ENCODE assay signal across 18 cellular contexts in the genomic region with DNA sequence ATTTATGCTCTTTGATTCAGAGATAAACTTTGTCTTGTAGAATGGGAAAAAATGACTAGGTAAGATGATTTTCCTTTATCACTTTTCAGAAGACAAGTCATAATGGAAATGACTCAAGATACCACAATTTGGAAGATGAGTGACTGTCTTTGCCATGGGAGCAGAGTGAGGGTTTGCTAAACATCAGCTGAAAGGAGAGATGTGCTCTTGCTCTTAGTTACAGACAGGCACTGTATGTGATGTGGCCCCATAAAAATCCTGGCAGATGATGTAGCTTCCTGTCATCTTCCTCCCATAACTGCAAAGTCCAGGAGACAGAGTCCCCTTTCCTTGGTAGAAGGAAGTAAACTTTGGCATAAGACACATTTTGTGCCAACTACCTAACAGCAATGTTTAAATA. TPM values are rescaled to one million over a fixed set of nuclear protein-coding genes. Genes with fewer than 3 reads are reported as not detected.
DNase-seq lines count a peak whose midpoint lies in the region; FAIRE-seq and TF ChIP-seq lines count a peak whose summit lies in the region.
"Had no signal": no experiment of that assay in that cellular context is flagged by ENCODE, and none has a peak within 500 bp of the region (broad histone marks: within the 10 kb centered on the region; RNA-seq: fewer than 3 reads in every experiment).

No MANE protein-coding gene starts in this region.

- no peak for TF ChIP-seq CTCF in brain microvascular endothelial cell (IDR thresholded peaks at IDR 0.05; ENCODE audit: low read depth, low read length, missing control alignments)
- TF ChIP-seq CTCF in hepatocyte (IDR thresholded peaks at IDR 0.05; ENCODE audit: poor library complexity), result no peak
- TF ChIP-seq CTCF in dorsolateral prefrontal cortex (IDR thresholded peaks at IDR 0.05 in 54 of 56, conservative IDR thresholded peaks at IDR 0.05 in 2 of 56; ENCODE audit: low read depth in 1 of 56, partially characterized antibody in 56 of 56), result no peak

- no peaks in the 10 kb centered on the region for H3K36me3 ChIP-seq in brain microvascular endothelial cell (replicated peaks)
- no peaks in the 10 kb centered on the region for H3K36me3 ChIP-seq in hepatocyte (replicated peaks; ENCODE audit: insufficient read depth, low read depth)
- H3K36me3 ChIP-seq: thoracic aorta had no signal

- peak overlapping the region; percentile 84 for H3K27ac Mint-ChIP-seq in T-helper 2 cell treated with Interferon-gamma antibody and Interleukin-4, amounts not matched to agents 5 μg/mL and 100 μg/mL, for 36 hours

- no peaks in the 10 kb centered on the region for H4K20me1 ChIP-seq in hepatocyte (ENCODE audit: insufficient read depth, poor library complexity, severe bottlenecking)

- DNase-seq in stimulated activated CD4-positive, alpha-beta T cell treated with anti-CD3 and anti-CD28 coated beads, Interleukin-1b, Interleukin-23, amount 100 ng/mL, for 48 hours, result peak; percentile 58
- no peak for DNase-seq in stimulated activated CD4-positive, alpha-beta T cell treated with anti-CD3 and anti-CD28 coated beads, Interleukin-12 subunit alpha, Interleukin-12 subunit beta, amount 100 ng/mL, for 4 hours
- DNase-seq in T-helper 2 cell treated with Interferon-gamma antibody and Interleukin-4, amounts not matched to agents 5 μg/mL and 100 μg/mL, for 36 hours (ENCODE audit: low spot score), result peak; percentile 70
- DNase-seq in brain microvascular endothelial cell, result peak; percentile 13
- no peak for DNase-seq in hepatocyte (ENCODE audit: low spot score)
- no peak for DNase-seq in NCI-H2081 (lab: John Stamatoyannopoulos, UW)
- no peak for DNase-seq in dorsolateral prefrontal cortex
- no peak for DNase-seq in GM12892 (ENCODE audit: insufficient read length)
- DNase-seq: amniotic stem cell, DMS 273 treated with DMSO at 0.1 percent for 48 hours, mesenchymal stem cell, NCI-H1417 treated with DMSO at 0.1 percent for 48 hours, NCI-H446, nucleus accumbens, SW 1271 had no signal

- intact Hi-C loops in dorsolateral prefrontal cortex (cut with DNase I), result no loop called here

- H3K9me2 ChIP-seq in hepatocyte (replicated peaks; ENCODE audit: insufficient read depth), result no peaks in the 10 kb centered on the region

- in situ Hi-C loops in brain microvascular endothelial cell (cut with HindIII; ENCODE audit: low pct_ligation_motif_present, low sequenced_read_pairs), result no loop called here

- no peaks in the 10 kb centered on the region for H3K27me3 Mint-ChIP-seq in T-helper 2 cell treated with Interferon-gamma antibody and Interleukin-4, amounts not matched to agents 5 μg/mL and 100 μg/mL, for 36 hours (ENCODE audit: low read depth)

- H3K27me3 ChIP-seq in brain microvascular endothelial cell (replicated peaks), result no peaks in the 10 kb centered on the region
- no peaks in the 10 kb centered on the region for H3K27me3 ChIP-seq in hepatocyte
- H3K27me3 ChIP-seq in dorsolateral prefrontal cortex, result no peaks in the 10 kb centered on the region

- no peak overlapping the region for H3K27ac ChIP-seq in brain microvascular endothelial cell
- no peak overlapping the region for H3K27ac ChIP-seq in hepatocyte
- no peak overlapping the region for H3K27ac ChIP-seq in dorsolateral prefrontal cortex
- H3K27ac ChIP-seq: KMS-11, thoracic aorta had no signal

- no peaks in the 10 kb centered on the region for H3K9me3 Mint-ChIP-seq in T-helper 2 cell treated with Interferon-gamma antibody and Interleukin-4, amounts not matched to agents 5 μg/mL and 100 μg/mL, for 36 hours

- H3K79me2 ChIP-seq in hepatocyte, result no peaks in the 10 kb centered on the region

- H3K4me1 Mint-ChIP-seq in T-helper 2 cell treated with Interferon-gamma antibody and Interleukin-4, amounts not matched to agents 5 μg/mL and 100 μg/mL, for 36 hours (ENCODE audit: low read depth), result peaks cover 48% of the 10 kb centered on the region

- H3K9me3 ChIP-seq in hepatocyte (ENCODE audit: low read depth), result no peaks in the 10 kb centered on the region
- H3K9me3 ChIP-seq: thoracic aorta had no signal

- no peak overlapping the region for H3K4me2 ChIP-seq in hepatocyte
- H3K4me2 ChIP-seq: KMS-11 had no signal

- H3K4me1 ChIP-seq in hepatocyte (ENCODE audit: insufficient read depth), result no peaks in the 10 kb centered on the region

- no peak overlapping the region for H3K4me3 Mint-ChIP-seq in T-helper 2 cell treated with Interferon-gamma antibody and Interleukin-4, amounts not matched to agents 5 μg/mL and 100 μg/mL, for 36 hours

- FAIRE-seq in GM12892 (lab: Jason Lieb, UNC), result no peak
- FAIRE-seq: endothelial cell of umbilical vein had no signal

- H3K4me3 ChIP-seq in brain microvascular endothelial cell (ENCODE audit: low read depth, low read length) (no peak overlapping the region), hepatocyte (no peak overlapping the region), dorsolateral prefrontal cortex (no peak overlapping the region)
- H3K4me3 ChIP-seq: thoracic aorta had no signal

- H2AFZ ChIP-seq in hepatocyte, result no peak overlapping the region

- no peak for TF ChIP-seq POLR2A in GM12892 (IDR thresholded peaks at IDR 0.05; ENCODE audit: low read depth, low read length)

- peaks cover 36% of the 10 kb centered on the region for H3K36me3 Mint-ChIP-seq in T-helper 2 cell treated with Interferon-gamma antibody and Interleukin-4, amounts not matched to agents 5 μg/mL and 100 μg/mL, for 36 hours (ENCODE audit: low read depth)

RNA-seq across cellular contexts. Expression of a gene that starts 47.6 kb away (rescaled TPM):
- total RNA-seq in hepatocyte, result 2.3 and 7.1 TPM in 2 replicates
- polyA plus RNA-seq in hepatocyte, result 2.6 and 3.5 TPM in 2 replicates
- 10 to 100 TPM in 116 of 120 experiments, 1 to 10 TPM in 4; 6.8 to 31.2 (median 16.9) TPM for total RNA-seq in dorsolateral prefrontal cortex
- 0.02 TPM for polyA plus RNA-seq in GM12892 (2012; ENCODE audit: missing spikeins)

Comparison
In these comparisons a context has a peak if more than half of its experiments do, and no peak if none do; other contexts are left out.
1. DNase-seq: peak in stimulated activated CD4-positive, alpha-beta T cell treated with anti-CD3 and anti-CD28 coated beads, Interleukin-1b, Interleukin-23, amount 100 ng/mL, for 48 hours (single experiment), T-helper 2 cell treated with Interferon-gamma antibody and Interleukin-4, amounts not matched to agents 5 μg/mL and 100 μg/mL, for 36 hours (single experiment) and brain microvascular endothelial cell (single experiment); none in stimulated activated CD4-positive, alpha-beta T cell treated with anti-CD3 and anti-CD28 coated beads, Interleukin-12 subunit alpha, Interleukin-12 subunit beta, amount 100 ng/mL, for 4 hours (single experiment), hepatocyte (single experiment), NCI-H2081 (0 of 2), dorsolateral prefrontal cortex (0 of 10) and GM12892 (single experiment).